8 cellular contexts compared by ENCODE assay signal in genomic region chr2:110157153-110157793, GRCh38. TPM values are rescaled to one million over a fixed set of nuclear protein-coding genes. Genes with fewer than 3 reads are reported as not detected.
DNase-seq lines count a peak whose midpoint lies in the region; ATAC-seq and TF ChIP-seq lines count a peak whose summit lies in the region.

No MANE protein-coding gene starts in this region.

- WGBS in smooth muscle cell (ENCODE audit: low lambda C conversion rate): 31% methylated on average over 4 of the region's 4 CpGs

- DNase-seq in stimulated activated CD4-positive, alpha-beta T cell treated with anti-CD3 and anti-CD28 coated beads, Interleukin-15, amount 100 ng/mL, for 24 hours: peak; percentile 27
- DNase-seq in stimulated activated CD4-positive, alpha-beta T cell treated with anti-CD3 and anti-CD28 coated beads, Interleukin-4, amount 100 ng/mL, for 4 hours: no peak
- DNase-seq in NCI-H2227 treated with DMSO at 0.1 percent for 48 hours (lab: John Stamatoyannopoulos, UW): peak; percentile 59
- DNase-seq in amniotic epithelial cell (ENCODE audit: low read depth): peak; percentile 52
- no peak for DNase-seq in right atrium auricular region (ENCODE audit: low spot score)
- no peak for DNase-seq in smooth muscle cell (lab: John Stamatoyannopoulos, UW; ENCODE audit: unreplicated experiment)
- DNase-seq in occipital lobe (lab: John Stamatoyannopoulos, UW): no peak

- H3F3A ChIP-seq in smooth muscle cell (ENCODE audit: low read depth): no peaks in the 10 kb centered on the region

- H3K27ac ChIP-seq in right atrium auricular region (no peak overlapping the region), smooth muscle cell (ENCODE audit: low read depth) (no peak overlapping the region)

- H3K4me2 ChIP-seq in smooth muscle cell: no peak overlapping the region

- ATAC-seq in HG02870 (IDR thresholded peaks at IDR 0.05; ENCODE audit: unreplicated experiment): peak; percentile 75

- H3K4me3 ChIP-seq in right atrium auricular region (no peak overlapping the region), smooth muscle cell (no peak overlapping the region)

- H3K9me3 ChIP-seq in right atrium auricular region: peaks cover 0 to 7% of the 10 kb centered on the region in 2 donors
- no peaks in the 10 kb centered on the region for H3K9me3 ChIP-seq in smooth muscle cell (replicated peaks; ENCODE audit: low read depth)

- TF ChIP-seq CTCF in right atrium auricular region (IDR thresholded peaks at IDR 0.05) (peak; percentile 65 to 94), smooth muscle cell (IDR thresholded peaks at IDR 0.05; ENCODE audit: borderline replicate concordance, insufficient read depth, poor library complexity, severe bottlenecking) (peak; percentile 73)

- H3K27me3 ChIP-seq in right atrium auricular region (no peaks in the 10 kb centered on the region), smooth muscle cell (ENCODE audit: low read depth) (no peaks in the 10 kb centered on the region)

- H3K79me2 ChIP-seq in smooth muscle cell (ENCODE audit: low read depth): no peaks in the 10 kb centered on the region

- H3K4me1 ChIP-seq in right atrium auricular region (peaks cover 0 to 3% of the 10 kb centered on the region in 2 donors), smooth muscle cell (ENCODE audit: low read depth) (no peaks in the 10 kb centered on the region)

- no peaks in the 10 kb centered on the region for H4K20me1 ChIP-seq in smooth muscle cell (ENCODE audit: low read depth)

- H3K9ac ChIP-seq in smooth muscle cell (ENCODE audit: low read depth): no peak overlapping the region

- H3K36me3 ChIP-seq in right atrium auricular region: no peaks in the 10 kb centered on the region
- H3K36me3 ChIP-seq in smooth muscle cell (ENCODE audit: low read depth): no peaks in the 10 kb centered on the region

- H2AFZ ChIP-seq in smooth muscle cell (ENCODE audit: low read depth): no peak overlapping the region

RNA-seq across cellular contexts. Expression of gene MALL, which starts 41.7 kb away (rescaled TPM):
- total RNA-seq in right atrium auricular region (10 to 100 TPM; 17.9 to 27.4 TPM), smooth muscle cell (2.2 and 4.4 TPM in 2 replicates), occipital lobe (0.94 TPM)
- polyA plus RNA-seq in smooth muscle cell: 3.4 and 4.2 TPM in 2 replicates

RNA-seq across cellular contexts. Expression of gene NPHP1, which starts 47.5 kb away (rescaled TPM):
- total RNA-seq in right atrium auricular region (1 to 10 TPM; 3.1 to 4.0 TPM), smooth muscle cell (5.4 and 7.0 TPM in 2 replicates), occipital lobe (4.4 TPM)
- polyA plus RNA-seq in smooth muscle cell: 4.7 and 7.7 TPM in 2 replicates

RNA-seq across cellular contexts. Expression of gene MTLN, which starts 55.1 kb away (rescaled TPM):
- total RNA-seq in right atrium auricular region: 100 to 1,000 TPM; 111 to 261 TPM
- 65.3 and 98.6 TPM in 2 replicates for total RNA-seq in smooth muscle cell
- 73.1 and 80.4 TPM in 2 replicates for polyA plus RNA-seq in smooth muscle cell
- 10.1 TPM for total RNA-seq in occipital lobe

Comparison
In these comparisons a context has a peak if more than half of its experiments do, and no peak if none do; other contexts are left out.
1. DNase-seq: peak in stimulated activated CD4-positive, alpha-beta T cell treated with anti-CD3 and anti-CD28 coated beads, Interleukin-15, amount 100 ng/mL, for 24 hours (single experiment), NCI-H2227 treated with DMSO at 0.1 percent for 48 hours (single experiment) and amniotic epithelial cell (single experiment); none in stimulated activated CD4-positive, alpha-beta T cell treated with anti-CD3 and anti-CD28 coated beads, Interleukin-4, amount 100 ng/mL, for 4 hours (0 of 2), right atrium auricular region (single experiment), smooth muscle cell (single experiment) and occipital lobe (single experiment).